In the genomic region with DNA sequence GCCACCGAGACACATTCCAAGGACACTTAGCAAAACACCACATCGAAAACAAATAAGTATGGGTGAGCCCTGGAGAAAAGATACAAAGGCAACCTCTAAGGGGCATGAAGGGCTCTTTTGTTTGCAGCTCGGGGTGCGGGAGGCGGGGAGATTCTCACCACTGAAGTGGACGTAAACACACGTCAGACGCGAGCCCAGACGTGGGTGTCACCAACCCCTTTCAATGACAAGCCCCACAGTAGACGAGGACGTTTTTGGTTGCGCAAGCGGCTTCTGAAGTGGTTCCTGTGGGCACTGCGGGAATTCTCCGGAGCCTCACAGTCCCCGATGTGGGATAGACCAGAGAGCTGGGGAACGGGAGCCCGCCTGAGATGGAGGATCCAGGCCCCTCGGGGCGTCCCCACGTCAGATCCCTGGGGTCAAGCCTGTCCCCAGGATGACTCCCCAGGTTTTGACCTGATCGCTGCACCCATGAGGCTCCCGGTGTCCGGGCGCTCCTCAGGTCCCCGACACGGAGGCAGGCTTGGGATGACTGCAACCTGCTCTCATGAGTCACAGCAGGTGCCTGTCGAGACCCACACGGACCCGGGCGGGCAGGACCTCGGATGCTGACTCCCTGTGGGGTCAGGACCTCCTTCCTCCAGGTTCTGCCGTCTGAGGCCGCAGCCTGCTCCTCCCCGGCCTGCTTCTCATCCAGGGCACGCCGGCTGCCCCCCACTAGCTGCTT, we compare ENCODE assay signal across 1 cellular context.
TF ChIP-seq lines count a peak whose summit lies in the region.

No MANE protein-coding gene starts in this region.

TF ChIP-seq in HepG2, 621 proteins besides CTCF, POLR2A, EP300 and RAD21:
- TF ChIP-seq FOXA1 (IDR thresholded peaks at IDR 0.05) (no peak), FOXA1 (CRISPR knock-in tag; IDR thresholded peaks at IDR 0.05) (no peak), CEBPG (CRISPR knock-in tag; IDR thresholded peaks at IDR 0.05) (peak; percentile 70), ZNF501 (CRISPR knock-in tag; IDR thresholded peaks at IDR 0.05) (no peak), ETV6 (CRISPR knock-in tag; conservative IDR thresholded peaks at IDR 0.05) (no peak), CEBPB (IDR thresholded peaks at IDR 0.05; ENCODE audit: borderline replicate concordance, low read depth, low read length) (peak; percentile 80), RARG (CRISPR knock-in tag; IDR thresholded peaks at IDR 0.05; ENCODE audit: low read depth) (no peak)
- TF ChIP-seq, protein P1, sequence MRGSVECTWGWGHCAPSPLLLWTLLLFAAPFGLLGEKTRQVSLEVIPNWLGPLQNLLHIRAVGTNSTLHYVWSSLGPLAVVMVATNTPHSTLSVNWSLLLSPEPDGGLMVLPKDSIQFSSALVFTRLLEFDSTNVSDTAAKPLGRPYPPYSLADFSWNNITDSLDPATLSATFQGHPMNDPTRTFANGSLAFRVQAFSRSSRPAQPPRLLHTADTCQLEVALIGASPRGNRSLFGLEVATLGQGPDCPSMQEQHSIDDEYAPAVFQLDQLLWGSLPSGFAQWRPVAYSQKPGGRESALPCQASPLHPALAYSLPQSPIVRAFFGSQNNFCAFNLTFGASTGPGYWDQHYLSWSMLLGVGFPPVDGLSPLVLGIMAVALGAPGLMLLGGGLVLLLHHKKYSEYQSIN (CRISPR knock-in tag; IDR thresholded peaks at IDR 0.05; ENCODE audit: borderline replicate concordance): no peak
- TF ChIP-seq, protein P2, sequence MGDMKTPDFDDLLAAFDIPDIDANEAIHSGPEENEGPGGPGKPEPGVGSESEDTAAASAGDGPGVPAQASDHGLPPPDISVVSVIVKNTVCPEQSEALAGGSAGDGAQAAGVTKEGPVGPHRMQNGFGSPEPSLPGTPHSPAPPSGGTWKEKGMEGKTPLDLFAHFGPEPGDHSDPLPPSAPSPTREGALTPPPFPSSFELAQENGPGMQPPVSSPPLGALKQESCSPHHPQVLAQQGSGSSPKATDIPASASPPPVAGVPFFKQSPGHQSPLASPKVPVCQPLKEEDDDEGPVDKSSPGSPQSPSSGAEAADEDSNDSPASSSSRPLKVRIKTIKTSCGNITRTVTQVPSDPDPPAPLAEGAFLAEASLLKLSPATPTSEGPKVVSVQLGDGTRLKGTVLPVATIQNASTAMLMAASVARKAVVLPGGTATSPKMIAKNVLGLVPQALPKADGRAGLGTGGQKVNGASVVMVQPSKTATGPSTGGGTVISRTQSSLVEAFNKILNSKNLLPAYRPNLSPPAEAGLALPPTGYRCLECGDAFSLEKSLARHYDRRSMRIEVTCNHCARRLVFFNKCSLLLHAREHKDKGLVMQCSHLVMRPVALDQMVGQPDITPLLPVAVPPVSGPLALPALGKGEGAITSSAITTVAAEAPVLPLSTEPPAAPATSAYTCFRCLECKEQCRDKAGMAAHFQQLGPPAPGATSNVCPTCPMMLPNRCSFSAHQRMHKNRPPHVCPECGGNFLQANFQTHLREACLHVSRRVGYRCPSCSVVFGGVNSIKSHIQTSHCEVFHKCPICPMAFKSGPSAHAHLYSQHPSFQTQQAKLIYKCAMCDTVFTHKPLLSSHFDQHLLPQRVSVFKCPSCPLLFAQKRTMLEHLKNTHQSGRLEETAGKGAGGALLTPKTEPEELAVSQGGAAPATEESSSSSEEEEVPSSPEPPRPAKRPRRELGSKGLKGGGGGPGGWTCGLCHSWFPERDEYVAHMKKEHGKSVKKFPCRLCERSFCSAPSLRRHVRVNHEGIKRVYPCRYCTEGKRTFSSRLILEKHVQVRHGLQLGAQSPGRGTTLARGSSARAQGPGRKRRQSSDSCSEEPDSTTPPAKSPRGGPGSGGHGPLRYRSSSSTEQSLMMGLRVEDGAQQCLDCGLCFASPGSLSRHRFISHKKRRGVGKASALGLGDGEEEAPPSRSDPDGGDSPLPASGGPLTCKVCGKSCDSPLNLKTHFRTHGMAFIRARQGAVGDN (CRISPR knock-in tag; IDR thresholded peaks at IDR 0.05): 0 out of 2 replicates have a peak, but pooled peaks have one; percentile 13
